Comparison of ENCODE assay signal across 8 cellular contexts in the genomic region with DNA sequence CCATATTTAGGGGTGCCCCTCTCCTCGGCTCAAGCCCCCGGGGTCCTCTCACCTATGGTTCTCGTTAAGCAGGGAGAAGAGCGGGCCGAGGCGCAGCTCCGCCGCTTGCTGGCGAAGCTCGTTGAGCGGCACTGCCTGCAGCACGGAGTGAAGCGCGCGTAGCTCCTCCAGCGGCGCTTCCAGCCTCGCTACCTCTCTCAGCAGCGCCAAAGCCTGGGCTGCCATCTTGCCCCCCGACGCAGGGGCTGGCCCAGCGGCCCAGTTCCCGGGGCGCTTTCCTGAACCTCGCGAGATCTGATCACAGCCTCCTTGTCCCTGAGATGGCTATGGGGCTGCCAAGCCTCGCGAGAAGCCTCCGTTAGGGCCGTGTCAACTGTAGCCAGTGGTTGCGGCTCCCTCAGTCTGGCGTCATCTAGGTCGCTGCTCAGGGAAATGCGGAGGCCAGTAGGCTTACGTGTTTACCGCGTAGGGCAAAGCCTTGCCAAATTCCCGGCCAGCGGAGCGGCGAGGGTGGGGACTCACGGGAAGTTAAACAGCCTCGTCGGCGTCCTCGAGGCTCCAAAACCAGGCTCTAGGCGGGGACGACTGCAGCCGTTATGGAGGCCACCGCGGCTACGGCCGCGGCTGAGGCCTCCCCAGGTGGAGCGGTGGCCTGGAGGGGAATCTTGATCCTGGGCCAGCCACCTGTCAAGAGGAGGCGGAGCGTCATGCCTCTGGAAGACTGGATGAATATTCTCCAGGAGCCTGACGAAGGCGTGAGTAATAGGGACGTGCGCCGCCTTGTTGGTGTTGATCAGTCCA. TPM values are rescaled to one million over a fixed set of nuclear protein-coding genes. Genes with fewer than 3 reads are reported as not detected.
DNase-seq lines count a peak whose midpoint lies in the region; ATAC-seq, FAIRE-seq and TF ChIP-seq lines count a peak whose summit lies in the region.

TSS of gene PSMD5 (minus strand) at position 238 of the 801 bp plus-strand sequence. CDS start at position 225, 13 bp downstream.

- peak; percentile 84 to 90 for ATAC-seq in CD4-positive, CD25-positive, alpha-beta regulatory T cell (ENCODE audit: low read depth in 2 of 2)
- ATAC-seq in GM19452 (IDR thresholded peaks at IDR 0.05; ENCODE audit: unreplicated experiment) (peak; percentile 100), memory B cell (ENCODE audit: low read depth) (peak; percentile 95)

- peak within 1 kb of the TSS; percentile 94 to 99 (median 96) for H3K4me3 Mint-ChIP-seq in CD4-positive, CD25-positive, alpha-beta regulatory T cell
- H3K4me3 Mint-ChIP-seq in memory B cell, result peak within 1 kb of the TSS; percentile 91

- peaks cover 66% of the 10 kb centered on the region for H3K4me1 ChIP-seq in CD4-positive, CD25-positive, alpha-beta regulatory T cell (ENCODE audit: control insufficient read depth, insufficient read depth, low read length, poor library complexity, severe bottlenecking)
- peaks cover 0 to 12% (median 6%) of the 10 kb centered on the region in 4 experiments; a peak in 4 of 7 replicates for H3K4me1 ChIP-seq in H1 (replicated peaks in 1 of 4; ENCODE audit: control insufficient read depth in 3 of 4, insufficient read depth in 4 of 4, low read length in 3 of 4)

- H4K91ac ChIP-seq in H1 (replicated peaks; ENCODE audit: insufficient read length, low read length), result peak within 1 kb of the TSS; percentile 13

- H3K27ac ChIP-seq in CD4-positive, CD25-positive, alpha-beta regulatory T cell (ENCODE audit: insufficient read depth, low read length, poor library complexity, severe bottlenecking), result peak within 1 kb of the TSS; percentile 97
- peak within 1 kb of the TSS; percentile 68 for H3K27ac ChIP-seq in HL-60 (replicated peaks)
- peak within 1 kb of the TSS; percentile 87 for H3K27ac ChIP-seq in H1 (ENCODE audit: low read depth, low read length)

- peak within 1 kb of the TSS; percentile 70 to 92 for H3K4me2 ChIP-seq in H1 (ENCODE audit: insufficient read depth in 1 of 2, low read depth in 2 of 2, low read length in 2 of 2)

- H3K23me2 ChIP-seq in H1 (ENCODE audit: low read depth, low read length), result peaks cover 5% of the 10 kb centered on the region

- CTCF ChIA-PET in H1 (lab: Charles Lee; ENCODE audit: partially characterized antibody), result interaction anchor here (0.6 to 2.0 kb wide), 3 partner anchors 10 to 26 kb away, joined by 3 to 10 read pairs (median 3); no protein-coding TSS in a partner anchor

- peak within 1 kb of the TSS; percentile 27 for H3K4ac ChIP-seq in H1 (replicated peaks; ENCODE audit: insufficient read length, low read depth, low read length)

- POLR2A ChIA-PET in H1 (lab: Charles Lee; ENCODE audit: partially characterized antibody), result interaction anchor here (0.7 to 2.4 kb wide), 20 partner anchors 10 to 142 kb away, joined by 3 to 14 read pairs (median 3); partner anchors contain the start of gene FBXW2

- TF ChIP-seq POLR2A in H1 (IDR thresholded peaks at IDR 0.05; ENCODE audit: control extremely low read depth in 1 of 2, low read depth in 2 of 2, low read length in 2 of 2), result peak; percentile 87 to 95

- peak within 1 kb of the TSS; percentile 79 for H2BK5ac ChIP-seq in H1 (ENCODE audit: low read depth, low read length)

- 11% methylated on average over 62 of the region's 62 CpGs; no CpG with 5 or more reads in 1 of the 2 experiments for WGBS in H1 (ENCODE audit: extremely low coverage in 1 of 2, insufficient coverage in 1 of 2, insufficient read length in 1 of 2, insufficient replicate concordance in 2 of 2, low coverage in 1 of 2, low lambda C conversion rate in 2 of 2, missing lambda C conversion rate in 1 of 2), 2 experiments

- peak within 1 kb of the TSS; percentile 56 for H2BK120ac ChIP-seq in H1 (replicated peaks; ENCODE audit: low read depth, low read length)

- H2BK12ac ChIP-seq in H1 (ENCODE audit: low read depth, low read length), result 0 out of 2 replicates have a peak within 1 kb of the TSS, but pooled peaks have one; percentile 12

- peaks cover 8% of the 10 kb centered on the region; the same call in 1 of the 2 replicates for H3K79me1 ChIP-seq in H1 (ENCODE audit: low read depth, low read length)

- H4K5ac ChIP-seq in H1 (ENCODE audit: insufficient read length, low read depth, low read length), result peak within 1 kb of the TSS; percentile 44

- peaks cover 27 to 89% (median 67%) of the 10 kb centered on the region in 4 donors for H3K4me1 Mint-ChIP-seq in CD4-positive, CD25-positive, alpha-beta regulatory T cell
- H3K4me1 Mint-ChIP-seq in memory B cell, result peaks cover 39% of the 10 kb centered on the region

- TF ChIP-seq CTCF in HL-60 (IDR thresholded peaks at IDR 0.05; ENCODE audit: insufficient read depth, low read length) (no peak), H1 (IDR thresholded peaks at IDR 0.05; ENCODE audit: control extremely low read depth in 1 of 3, insufficient read depth in 1 of 3, low read depth in 1 of 3, low read length in 3 of 3) (no peak; a peak in 1 of 4 replicates)

- TF ChIP-seq EP300 in H1 (IDR thresholded peaks at IDR 0.05; ENCODE audit: borderline replicate concordance in 1 of 2, low read depth in 2 of 2, low read length in 2 of 2), result no peak

- peak; percentile 95 to 99 (median 97) for DNase-seq in CD4-positive, CD25-positive, alpha-beta regulatory T cell
- DNase-seq in HL-60 (ENCODE audit: low read depth in 1 of 2, low spot score in 1 of 2) (peak; percentile 75 to 92), NOMO-1 (lab: John Stamatoyannopoulos, UW; ENCODE audit: unreplicated experiment in 2 of 2) (peak; percentile 99 to 100), H1 (ENCODE audit: low read depth in 1 of 2, low spot score in 2 of 2) (peak; percentile 85 to 96), memory B cell (ENCODE audit: low spot score in 2 of 2) (peak; percentile 86 to 95)
- peak; percentile 77 to 89 (median 88) for DNase-seq in activated CD8-positive, alpha-beta memory T cell treated with anti-CD3 and anti-CD28 coated beads for 48 hours (ENCODE audit: low read depth in 2 of 3, low spot score in 2 of 3)
- peak; percentile 84 for DNase-seq in stimulated activated CD8-positive, alpha-beta memory T cell treated with anti-CD3 and anti-CD28 coated beads, Interleukin-12 subunit alpha, Interleukin-12 subunit beta, amount 100 ng/mL, for 24 hours (ENCODE audit: extremely low read depth)

- H3K18ac ChIP-seq in H1 (ENCODE audit: extremely low read depth, low read length), result peak within 1 kb of the TSS; percentile 89

- peak within 1 kb of the TSS; percentile 98 to 99 (median 99) for H3K27ac Mint-ChIP-seq in CD4-positive, CD25-positive, alpha-beta regulatory T cell
- H3K27ac Mint-ChIP-seq in memory B cell, result peak within 1 kb of the TSS; percentile 100

- peaks cover 56% of the 10 kb centered on the region for H3K36me3 Mint-ChIP-seq in CD4-positive, CD25-positive, alpha-beta regulatory T cell
- peaks cover 15% of the 10 kb centered on the region for H3K36me3 Mint-ChIP-seq in memory B cell

- H2AK5ac ChIP-seq in H1 (ENCODE audit: low read depth, low read length), result no peak within 1 kb of the TSS

- peak within 1 kb of the TSS; percentile 50 for H2BK15ac ChIP-seq in H1 (ENCODE audit: low read length)

- peak within 1 kb of the TSS; percentile 88 for H3K4me3 ChIP-seq in CD4-positive, CD25-positive, alpha-beta regulatory T cell (ENCODE audit: low read depth, low read length)
- H3K4me3 ChIP-seq in HL-60 (replicated peaks; ENCODE audit: insufficient read depth, low read length), result peak within 1 kb of the TSS; percentile 51
- H3K4me3 ChIP-seq in H1 (ENCODE audit: extremely low read depth in 1 of 4, insufficient read depth in 2 of 4, low read depth in 3 of 4, low read length in 4 of 4), result peak within 1 kb of the TSS; percentile 91 to 97 (median 94)

- H4K20me1 ChIP-seq in H1 (replicated peaks in 1 of 2; ENCODE audit: control insufficient read depth in 1 of 2, insufficient read depth in 2 of 2, low read length in 2 of 2), result no peaks in the 10 kb centered on the region

- no peak within 1 kb of the TSS for H3K14ac ChIP-seq in H1 (ENCODE audit: insufficient read length)

- peaks cover 3 to 49% of the 10 kb centered on the region in 2 experiments; a peak in 3 of 4 replicates for H3K79me2 ChIP-seq in H1 (ENCODE audit: control insufficient read depth in 1 of 2, insufficient read depth in 2 of 2, low read length in 2 of 2)

- no peaks in the 10 kb centered on the region for H3K9me3 ChIP-seq in CD4-positive, CD25-positive, alpha-beta regulatory T cell (ENCODE audit: control insufficient read depth in 2 of 2, low read length in 2 of 2)
- no peaks in the 10 kb centered on the region for H3K9me3 ChIP-seq in H1 (ENCODE audit: insufficient read depth in 2 of 2, low read depth in 1 of 2, low read length in 1 of 2)

- H3K9ac ChIP-seq in H1 (replicated peaks in 1 of 4; ENCODE audit: extremely low read depth in 1 of 4, low read depth in 3 of 4, low read length in 3 of 4), result peak within 1 kb of the TSS; percentile 96 to 98 (median 98)

- peaks cover 0 to 2% (median 0%) of the 10 kb centered on the region in 7 donors for H3K9me3 Mint-ChIP-seq in CD4-positive, CD25-positive, alpha-beta regulatory T cell
- no peaks in the 10 kb centered on the region for H3K9me3 Mint-ChIP-seq in memory B cell

- H3K56ac ChIP-seq in H1 (replicated peaks; ENCODE audit: insufficient read length, low read depth, low read length), result peak within 1 kb of the TSS; percentile 83

- peak in 1 of 2 experiments; percentile 22; a peak in 1 of 4 replicates for TF ChIP-seq RAD21 in H1 (IDR thresholded peaks at IDR 0.05 in 1 of 2, conservative IDR thresholded peaks at IDR 0.05 in 1 of 2; ENCODE audit: low read depth in 2 of 2, low read length in 2 of 2)

- peak within 1 kb of the TSS; percentile 93; the same call in 1 of the 2 replicates for H4K8ac ChIP-seq in H1 (ENCODE audit: extremely low read depth, insufficient read depth, low read length)

- no peaks in the 10 kb centered on the region for H3K27me3 ChIP-seq in CD4-positive, CD25-positive, alpha-beta regulatory T cell (ENCODE audit: control insufficient read depth, insufficient read depth, low read length)
- H3K27me3 ChIP-seq in HL-60 (ENCODE audit: insufficient read depth, poor library complexity, severe bottlenecking) (no peaks in the 10 kb centered on the region), H1 (replicated peaks in 1 of 4; ENCODE audit: control insufficient read depth in 3 of 4, extremely low read depth in 1 of 4, insufficient read depth in 3 of 4, low read length in 3 of 4) (no peaks in the 10 kb centered on the region)

- no peak within 1 kb of the TSS for H2BK20ac ChIP-seq in H1 (ENCODE audit: low read length)

- H3K36me3 ChIP-seq in CD4-positive, CD25-positive, alpha-beta regulatory T cell (ENCODE audit: control insufficient read depth, insufficient read depth, low read length), result no peaks in the 10 kb centered on the region
- peaks cover 0 to 4% (median 0%) of the 10 kb centered on the region in 4 experiments; a peak in 3 of 8 replicates for H3K36me3 ChIP-seq in H1 (ENCODE audit: control insufficient read depth in 2 of 4, insufficient read depth in 4 of 4, low read length in 3 of 4)

- H3K23ac ChIP-seq in H1 (ENCODE audit: insufficient read length), result no peak within 1 kb of the TSS

- H3K27me3 Mint-ChIP-seq in CD4-positive, CD25-positive, alpha-beta regulatory T cell, result no peaks in the 10 kb centered on the region
- H3K27me3 Mint-ChIP-seq in memory B cell, result no peaks in the 10 kb centered on the region

- FAIRE-seq in H1 (lab: Jason Lieb, UNC), result no peak

- H2AFZ ChIP-seq in H1 (ENCODE audit: low read length), result peak within 1 kb of the TSS; percentile 81

RNA-seq across cellular contexts. Expression of gene PSMD5, which starts in this region (rescaled TPM):
- 44.0 TPM for total RNA-seq in CD4-positive, CD25-positive, alpha-beta regulatory T cell
- polyA plus RNA-seq in CD4-positive, CD25-positive, alpha-beta regulatory T cell, result 10 to 100 TPM; 27.0 to 34.5 (median 29.9) TPM
- total RNA-seq in H1 (2021; fragmentation: NEBNext Ultra II Directional; extraction: Animal tissue kit (Norgen Biotek cat#: 25700)), result 30.0 and 30.5 TPM in 2 replicates
- polyA plus RNA-seq in H1 (2011; rRNA removed), result 12.9 and 19.2 TPM in 2 replicates
- 26.0 TPM for polyA plus RNA-seq in H1 (2011; cell fraction: cytosol; rRNA removed)
- 15.8 TPM for polyA plus RNA-seq in H1 (2011; cell fraction: nucleus; rRNA removed)
- 18.2 to 51.8 TPM (median 31.4 TPM) in 4 replicates for polyA plus RNA-seq in H1 (2012, experiment 1 of 2)
- 9.8 TPM for polyA plus RNA-seq in H1 (2012, experiment 2 of 2)
- 27.6 TPM for polyA plus RNA-seq in H1 (2013, experiment 1 of 2)
- polyA plus RNA-seq in H1 (2013, experiment 2 of 2), result 28.0 TPM
- 18.9 and 30.8 TPM in 2 replicates for polyA minus RNA-seq in H1 (2011; rRNA and poly(A)+ RNA removed)
- 33.9 TPM for polyA minus RNA-seq in H1 (2011; cell fraction: cytosol; rRNA and poly(A)+ RNA removed)
- 15.0 TPM for polyA minus RNA-seq in H1 (2011; cell fraction: nucleus; rRNA and poly(A)+ RNA removed)

Comparison
In these comparisons a context has a peak if more than half of its experiments do, and no peak if none do; other contexts are left out.
1. Peak in every context shown above with its lines: DNase-seq, ATAC-seq, H3K4me3 ChIP-seq and H3K27ac ChIP-seq.